In the genomic region with DNA sequence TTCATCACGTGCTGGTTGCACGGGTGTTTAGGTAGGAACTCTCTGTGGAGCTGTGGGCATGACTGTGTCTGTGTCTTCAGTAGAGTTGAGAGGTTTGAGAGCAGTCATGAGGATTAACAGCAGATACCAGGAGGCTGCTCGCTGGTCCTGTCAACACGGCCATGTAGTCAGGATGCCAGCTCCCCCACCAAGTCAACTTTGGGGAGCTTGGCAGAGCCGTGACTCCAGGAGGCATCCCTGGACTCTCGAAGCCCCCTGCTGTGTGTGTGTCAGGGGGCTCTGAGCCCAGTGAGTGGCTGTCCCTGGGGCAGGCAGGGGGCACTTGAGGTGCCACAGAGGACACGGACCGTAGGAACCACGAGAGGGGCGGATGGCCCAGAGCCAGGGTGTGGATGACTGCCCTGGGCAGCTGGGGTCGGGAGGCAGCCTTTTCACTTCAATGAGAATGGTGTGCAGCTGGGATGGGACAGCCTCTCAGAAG, we compare ENCODE assay signal across 25 cellular contexts. TPM values are rescaled to one million over a fixed set of nuclear protein-coding genes. Genes with fewer than 3 reads are reported as not detected.
DNase-seq lines count a peak whose midpoint lies in the region; ATAC-seq, FAIRE-seq and TF ChIP-seq lines count a peak whose summit lies in the region.
"Had no signal": no experiment of that assay in that cellular context is flagged by ENCODE, and none has a peak within 500 bp of the region (broad histone marks: within the 10 kb centered on the region; RNA-seq: fewer than 3 reads in every experiment).

No MANE protein-coding gene starts in this region.

- TF ChIP-seq RAD21 in H1 (IDR thresholded peaks at IDR 0.05 in 1 of 2, conservative IDR thresholded peaks at IDR 0.05 in 1 of 2; ENCODE audit: low read depth in 2 of 2, low read length in 2 of 2): no peak

- peaks cover 0 to 2% of the 10 kb centered on the region in 2 donors for H3K9me3 Mint-ChIP-seq in stimulated activated naive B cell treated with anti-CD40 and anti-IgM and Interleukin-4, amounts not matched to agents 10 μg/mL and 1 μg/mL and 100 μg/mL, for 72 hours
- no peaks in the 10 kb centered on the region for H3K9me3 Mint-ChIP-seq in type B pancreatic cell
- H3K9me3 Mint-ChIP-seq: activated T-helper 2 cell treated with anti-CD3 and anti-CD28 coated beads, Interferon-gamma antibody, Interleukin-2, Interleukin-4, amounts not matched to agents 10 μg/mL and 5 μg/mL and 100 μg/mL, durations not matched to agents 14 hours and 24 hours and 36 hours; mesothelial cell of epicardium; nephron; stimulated activated effector memory CD8-positive, alpha-beta T cell treated with anti-CD3 and anti-CD28 coated beads, Interleukin-12 subunit alpha, Interleukin-12 subunit beta, amount 100 ng/mL, for 72 hours had no signal

- H2BK15ac ChIP-seq in H1 (ENCODE audit: low read length): 0 out of 2 replicates have a peak overlapping the region, but pooled peaks have one; percentile 40

- H3K4me1 ChIP-seq in HEK293 (ENCODE audit: control insufficient read depth, insufficient read depth, low read length) (no peaks in the 10 kb centered on the region), H1 (replicated peaks in 1 of 4; ENCODE audit: control insufficient read depth in 3 of 4, insufficient read depth in 4 of 4, low read length in 3 of 4) (peaks cover 0 to 14% (median 5%) of the 10 kb centered on the region in 4 experiments; a peak in 6 of 7 replicates), foreskin keratinocyte (no peaks in the 10 kb centered on the region)
- H3K4me1 ChIP-seq: parathyroid adenoma had no signal

- TF ChIP-seq POLR2A in H1 (IDR thresholded peaks at IDR 0.05; ENCODE audit: control extremely low read depth in 1 of 2, low read depth in 2 of 2, low read length in 2 of 2): no peak

- no peak overlapping the region for H2BK20ac ChIP-seq in H1 (ENCODE audit: low read length)

- H2BK120ac ChIP-seq in H1 (replicated peaks; ENCODE audit: low read depth, low read length): no peak overlapping the region

- WGBS in H1 (ENCODE audit: extremely low coverage in 1 of 2, insufficient coverage in 1 of 2, insufficient read length in 1 of 2, insufficient replicate concordance in 2 of 2, low coverage in 1 of 2, low lambda C conversion rate in 2 of 2, missing lambda C conversion rate in 1 of 2), 2 experiments: 87% methylated on average over 11 of the region's 11 CpGs; no CpG with 5 or more reads in 1 of the 2 experiments

- H4K91ac ChIP-seq in H1 (replicated peaks; ENCODE audit: insufficient read length, low read length): no peak overlapping the region

- H4K5ac ChIP-seq in H1 (ENCODE audit: insufficient read length, low read depth, low read length): no peak overlapping the region

- no peaks in the 10 kb centered on the region for H3K79me2 ChIP-seq in H1 (ENCODE audit: control insufficient read depth in 1 of 2, insufficient read depth in 2 of 2, low read length in 2 of 2)
- H3K79me2 ChIP-seq: parathyroid adenoma had no signal

- TF ChIP-seq CTCF in HEK293 (tag by site-specific recombination; IDR thresholded peaks at IDR 0.05) (no peak), H1 (IDR thresholded peaks at IDR 0.05; ENCODE audit: control extremely low read depth in 1 of 3, insufficient read depth in 1 of 3, low read depth in 1 of 3, low read length in 3 of 3) (no peak), D721Med (IDR thresholded peaks at IDR 0.05; ENCODE audit: insufficient read depth, missing control alignments) (no peak), foreskin keratinocyte (conservative IDR thresholded peaks at IDR 0.05) (no peak), type B pancreatic cell (conservative IDR thresholded peaks at IDR 0.05) (no peak)

- H3K9ac ChIP-seq in H1 (replicated peaks in 1 of 4; ENCODE audit: extremely low read depth in 1 of 4, low read depth in 3 of 4, low read length in 3 of 4): no peak overlapping the region
- H3K9ac ChIP-seq: parathyroid adenoma had no signal

- H3K4me3 ChIP-seq in HEK293 (ENCODE audit: low read depth, low read length) (no peak overlapping the region), H1 (ENCODE audit: extremely low read depth in 1 of 4, insufficient read depth in 2 of 4, low read depth in 3 of 4, low read length in 4 of 4) (no peak overlapping the region)
- H3K4me3 ChIP-seq: suprapubic skin had no signal

- no peak overlapping the region for H2AFZ ChIP-seq in H1 (ENCODE audit: low read length)
- H2AFZ ChIP-seq: parathyroid adenoma had no signal

- CTCF ChIA-PET in HEK293 (lab: Yijun Ruan, JAX): interaction anchor here (0.9 to 1.8 kb wide), 3 partner anchors 12 to 97 kb away, joined by 4 to 6 read pairs (median 4); no protein-coding TSS in a partner anchor
- CTCF ChIA-PET in H1 (lab: Charles Lee; ENCODE audit: partially characterized antibody): interaction anchor here (1.2 to 3.4 kb wide), 8 partner anchors 12 to 409 kb away, joined by 3 to 25 read pairs (median 6); no protein-coding TSS in a partner anchor

- H3K27ac Mint-ChIP-seq in stimulated activated naive B cell treated with anti-CD40 and anti-IgM and Interleukin-4, amounts not matched to agents 10 μg/mL and 1 μg/mL and 100 μg/mL, for 72 hours: peak overlapping the region; percentile 51
- H3K27ac Mint-ChIP-seq in type B pancreatic cell: no peak overlapping the region
- H3K27ac Mint-ChIP-seq: activated T-helper 2 cell treated with anti-CD3 and anti-CD28 coated beads, Interferon-gamma antibody, Interleukin-2, Interleukin-4, amounts not matched to agents 10 μg/mL and 5 μg/mL and 100 μg/mL, durations not matched to agents 14 hours and 24 hours and 36 hours; mesothelial cell of epicardium; nephron had no signal

- FAIRE-seq in H1 (lab: Jason Lieb, UNC): no peak
- FAIRE-seq in D721Med (lab: Jason Lieb, UNC): no peak
- FAIRE-seq: H54, keratinocyte, urothelium cell line had no signal

- ATAC-seq in left ventricle myocardium superior (no peak), foreskin keratinocyte (no peak)
- no peak for ATAC-seq in stimulated activated naive B cell treated with anti-CD40 and anti-IgM and Interleukin-4, amounts not matched to agents 10 μg/mL and 1 μg/mL and 100 μg/mL, for 72 hours (replicated peaks)
- ATAC-seq: PC-3; Right ventricle myocardium inferior; stimulated activated effector memory CD8-positive, alpha-beta T cell treated with anti-CD3 and anti-CD28 coated beads, Interleukin-12 subunit alpha, Interleukin-12 subunit beta, amount 100 ng/mL, for 72 hours had no signal

- no peaks in the 10 kb centered on the region for H3K36me3 ChIP-seq in HEK293 (ENCODE audit: control insufficient read depth in 2 of 2, insufficient read depth in 1 of 2, low read length in 2 of 2)
- no peaks in the 10 kb centered on the region for H3K36me3 ChIP-seq in H1 (ENCODE audit: control insufficient read depth in 2 of 4, insufficient read depth in 4 of 4, low read length in 3 of 4)
- H3K36me3 ChIP-seq: suprapubic skin had no signal

- no peak overlapping the region for H2BK12ac ChIP-seq in H1 (ENCODE audit: low read depth, low read length)

- no peak overlapping the region for H3K4me3 Mint-ChIP-seq in stimulated activated naive B cell treated with anti-CD40 and anti-IgM and Interleukin-4, amounts not matched to agents 10 μg/mL and 1 μg/mL and 100 μg/mL, for 72 hours
- no peak overlapping the region for H3K4me3 Mint-ChIP-seq in type B pancreatic cell
- H3K4me3 Mint-ChIP-seq: mesothelial cell of epicardium; nephron; stimulated activated effector memory CD8-positive, alpha-beta T cell treated with anti-CD3 and anti-CD28 coated beads, Interleukin-12 subunit alpha, Interleukin-12 subunit beta, amount 100 ng/mL, for 72 hours had no signal

- H3K23me2 ChIP-seq in H1 (ENCODE audit: low read depth, low read length): no peaks in the 10 kb centered on the region

- no peak overlapping the region for H3K14ac ChIP-seq in H1 (ENCODE audit: insufficient read length)

- no peak overlapping the region for H2BK5ac ChIP-seq in H1 (ENCODE audit: low read depth, low read length)

- H3K27me3 ChIP-seq in H1 (replicated peaks in 1 of 4; ENCODE audit: control insufficient read depth in 3 of 4, extremely low read depth in 1 of 4, insufficient read depth in 3 of 4, low read length in 3 of 4) (no peaks in the 10 kb centered on the region), foreskin keratinocyte (peaks cover 38% of the 10 kb centered on the region)

- H3K4ac ChIP-seq in H1 (replicated peaks; ENCODE audit: insufficient read length, low read depth, low read length): no peak overlapping the region

- no peaks in the 10 kb centered on the region for H3K9me3 ChIP-seq in HEK293 (ENCODE audit: control insufficient read depth, insufficient read depth, low read depth, low read length)
- no peaks in the 10 kb centered on the region for H3K9me3 ChIP-seq in H1 (ENCODE audit: insufficient read depth in 2 of 2, low read depth in 1 of 2, low read length in 1 of 2)
- H3K9me3 ChIP-seq: suprapubic skin had no signal

- no peak overlapping the region for H2AK5ac ChIP-seq in H1 (ENCODE audit: low read depth, low read length)

- H3K36me3 Mint-ChIP-seq in stimulated activated naive B cell treated with anti-CD40 and anti-IgM and Interleukin-4, amounts not matched to agents 10 μg/mL and 1 μg/mL and 100 μg/mL, for 72 hours: peaks cover 2 to 7% of the 10 kb centered on the region in 2 donors
- no peaks in the 10 kb centered on the region for H3K36me3 Mint-ChIP-seq in type B pancreatic cell
- H3K36me3 Mint-ChIP-seq: mesothelial cell of epicardium had no signal

- peaks cover 0 to 3% of the 10 kb centered on the region in 2 experiments for H4K20me1 ChIP-seq in H1 (replicated peaks in 1 of 2; ENCODE audit: control insufficient read depth in 1 of 2, insufficient read depth in 2 of 2, low read length in 2 of 2)

- H3K56ac ChIP-seq in H1 (replicated peaks; ENCODE audit: insufficient read length, low read depth, low read length): no peak overlapping the region

- no peak for TF ChIP-seq EP300 in H1 (IDR thresholded peaks at IDR 0.05; ENCODE audit: borderline replicate concordance in 1 of 2, low read depth in 2 of 2, low read length in 2 of 2)

- intact Hi-C loops in left ventricle myocardium superior (cut with micrococcal nuclease) (no loop called here), cardiac septum (cut with DNase I) (no loop called here)

- no peak overlapping the region for H3K23ac ChIP-seq in H1 (ENCODE audit: insufficient read length)

- POLR2A ChIA-PET in HEK293 (lab: Yijun Ruan, JAX): interaction anchor here (0.6 kb wide), 1 partner anchor 26 kb away, joined by 3 read pairs; no protein-coding TSS in a partner anchor
- POLR2A ChIA-PET in H1 (lab: Charles Lee; ENCODE audit: partially characterized antibody): no interaction called here

- no peak overlapping the region for H4K8ac ChIP-seq in H1 (ENCODE audit: extremely low read depth, insufficient read depth, low read length)

- peak; percentile 16 for DNase-seq in left ventricle myocardium superior
- no peak for DNase-seq in cardiac septum (ENCODE audit: low spot score)
- no peak for DNase-seq in H1 (ENCODE audit: low read depth in 1 of 2, low spot score in 2 of 2)
- DNase-seq in stimulated activated naive B cell treated with anti-CD40 and anti-IgM and Interleukin-4, amounts not matched to agents 10 μg/mL and 1 μg/mL and 100 μg/mL, for 72 hours: no peak
- no peak for DNase-seq in D721Med (ENCODE audit: insufficient read length, low spot score)
- no peak for DNase-seq in foreskin keratinocyte
- DNase-seq in type B pancreatic cell (ENCODE audit: extremely low spot score, unreplicated experiment): no peak
- DNase-seq: C1 segment of cervical spinal cord; central memory CD4-positive, alpha-beta T cell; NCI-H1694 treated with DMSO at 0.1 percent for 48 hours; NCI-H510A treated with DMSO at 0.1 percent for 48 hours; PC-3; T-helper 2 cell had no signal

- H3K4me2 ChIP-seq in H1 (ENCODE audit: insufficient read depth in 1 of 2, low read depth in 2 of 2, low read length in 2 of 2): no peak overlapping the region

- H3K27ac ChIP-seq in HEK293 (ENCODE audit: extremely low read depth, low read depth, low read length) (no peak overlapping the region), H1 (ENCODE audit: low read depth, low read length) (no peak overlapping the region), foreskin keratinocyte (no peak overlapping the region)
- H3K27ac ChIP-seq: parathyroid adenoma, suprapubic skin had no signal

- H3K18ac ChIP-seq in H1 (ENCODE audit: extremely low read depth, low read length): no peak overlapping the region

- H3K4me1 Mint-ChIP-seq in stimulated activated naive B cell treated with anti-CD40 and anti-IgM and Interleukin-4, amounts not matched to agents 10 μg/mL and 1 μg/mL and 100 μg/mL, for 72 hours: peaks cover 57 to 87% of the 10 kb centered on the region in 2 donors
- peaks cover 4% of the 10 kb centered on the region for H3K4me1 Mint-ChIP-seq in type B pancreatic cell (ENCODE audit: unreplicated experiment)

- H3K27me3 Mint-ChIP-seq in stimulated activated naive B cell treated with anti-CD40 and anti-IgM and Interleukin-4, amounts not matched to agents 10 μg/mL and 1 μg/mL and 100 μg/mL, for 72 hours: no peaks in the 10 kb centered on the region
- peaks cover 7% of the 10 kb centered on the region for H3K27me3 Mint-ChIP-seq in type B pancreatic cell

- no peaks in the 10 kb centered on the region for H3K79me1 ChIP-seq in H1 (ENCODE audit: low read depth, low read length)

RNA-seq across cellular contexts. Expression of gene GPR132, which starts 7.2 kb away (rescaled TPM):
- 1.3 TPM for total RNA-seq in left ventricle myocardium superior
- 0.73 TPM for total RNA-seq in cardiac septum
- not detected in 2 replicates for total RNA-seq in H1 (2021; fragmentation: NEBNext Ultra II Directional; extraction: Animal tissue kit (Norgen Biotek cat#: 25700))
- polyA plus RNA-seq in H1 (2011; rRNA removed): 0.11 and 0.28 TPM in 2 replicates
- 0.26 TPM for polyA plus RNA-seq in H1 (2011; cell fraction: cytosol; rRNA removed)
- polyA plus RNA-seq in H1 (2011; cell fraction: nucleus; rRNA removed): 0.54 TPM
- polyA plus RNA-seq in H1 (2012, experiment 1 of 2): 0.09 to 0.15 TPM (median 0.15 TPM) in 3 of 4 replicates, not detected in the other
- 0.21 TPM for polyA plus RNA-seq in H1 (2012, experiment 2 of 2)
- not detected for polyA plus RNA-seq in H1 (2013, experiment 1 of 2)
- polyA plus RNA-seq in H1 (2013, experiment 2 of 2): 0.04 TPM
- 0.16 TPM in 1 of 2 replicates, not detected in the other for polyA minus RNA-seq in H1 (2011; rRNA and poly(A)+ RNA removed)
- not detected for polyA minus RNA-seq in H1 (2011; cell fraction: cytosol; rRNA and poly(A)+ RNA removed)
- not detected for polyA minus RNA-seq in H1 (2011; cell fraction: nucleus; rRNA and poly(A)+ RNA removed)
- not detected in 2 replicates for total RNA-seq in foreskin keratinocyte
- not detected in 2 replicates for polyA plus RNA-seq in foreskin keratinocyte
- 0.24 and 0.33 TPM in 2 replicates for total RNA-seq in type B pancreatic cell (ENCODE audit: low replicate concordance)
- total RNA-seq: G401 had no signal
- polyA plus RNA-seq: keratinocyte had no signal

RNA-seq across cellular contexts. Expression of gene CDCA4, which starts 51.5 kb away (rescaled TPM):
- total RNA-seq in left ventricle myocardium superior (1.9 TPM), cardiac septum (2.3 TPM), foreskin keratinocyte (74.1 and 81.5 TPM in 2 replicates), type B pancreatic cell (ENCODE audit: low replicate concordance) (21.2 and 29.7 TPM in 2 replicates)
- total RNA-seq in H1 (2021; fragmentation: NEBNext Ultra II Directional; extraction: Animal tissue kit (Norgen Biotek cat#: 25700)): 48.6 and 49.9 TPM in 2 replicates
- polyA plus RNA-seq in H1 (2011; rRNA removed) (62.4 and 80.6 TPM in 2 replicates), foreskin keratinocyte (70.3 TPM in 2 replicates)
- 50.8 TPM for polyA plus RNA-seq in H1 (2011; cell fraction: cytosol; rRNA removed)
- 39.8 TPM for polyA plus RNA-seq in H1 (2011; cell fraction: nucleus; rRNA removed)
- 37.3 to 58.6 TPM (median 48.3 TPM) in 4 replicates for polyA plus RNA-seq in H1 (2012, experiment 1 of 2)
- 47.6 TPM for polyA plus RNA-seq in H1 (2012, experiment 2 of 2)
- polyA plus RNA-seq in H1 (2013, experiment 1 of 2): 33.4 TPM
- polyA plus RNA-seq in H1 (2013, experiment 2 of 2): 33.4 TPM
- polyA minus RNA-seq in H1 (2011; rRNA and poly(A)+ RNA removed): 29.7 and 32.5 TPM in 2 replicates
- polyA minus RNA-seq in H1 (2011; cell fraction: cytosol; rRNA and poly(A)+ RNA removed): 32.9 TPM
- 18.1 TPM for polyA minus RNA-seq in H1 (2011; cell fraction: nucleus; rRNA and poly(A)+ RNA removed)
